ENCODE assay signal across 1 cellular context in the genomic region with DNA sequence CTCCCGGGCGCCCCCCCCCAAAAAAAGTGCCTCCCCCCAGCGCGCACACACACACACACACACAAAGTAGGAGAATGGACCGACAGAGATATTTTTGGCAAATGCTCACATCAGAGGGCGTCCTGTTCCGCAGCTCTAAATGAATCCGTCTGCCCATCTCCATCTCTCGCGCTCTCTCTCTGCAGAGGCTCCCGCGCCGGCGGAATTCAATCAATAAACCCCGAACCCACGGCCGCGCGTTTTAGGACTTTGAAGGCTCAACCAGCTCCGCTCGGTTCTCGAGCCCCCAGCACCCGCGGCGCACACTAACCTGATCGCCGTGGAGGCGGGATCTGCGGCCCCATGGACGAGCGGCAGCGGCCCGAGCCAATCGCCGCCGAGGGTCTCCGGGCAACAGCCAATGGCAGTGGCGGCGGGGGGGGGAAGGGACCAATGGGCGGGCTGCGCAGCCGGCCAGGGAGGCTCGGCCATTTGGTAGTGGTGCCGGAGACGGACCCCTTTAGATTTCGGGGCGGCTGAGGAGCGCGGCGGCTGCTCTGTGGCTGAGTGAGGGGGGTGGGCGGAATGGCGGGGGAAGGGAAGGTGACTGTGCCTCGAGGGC.
TF ChIP-seq lines count a peak whose summit lies in the region.

A gene (minus strand): TSS at position 307 of the 601 bp plus-strand sequence. CDS start 144 bp downstream, at position 163.

TF ChIP-seq in HepG2, 621 proteins besides CTCF, POLR2A, EP300 and RAD21 (continued from another document and continues in another):
- TF ChIP-seq, protein P1, sequence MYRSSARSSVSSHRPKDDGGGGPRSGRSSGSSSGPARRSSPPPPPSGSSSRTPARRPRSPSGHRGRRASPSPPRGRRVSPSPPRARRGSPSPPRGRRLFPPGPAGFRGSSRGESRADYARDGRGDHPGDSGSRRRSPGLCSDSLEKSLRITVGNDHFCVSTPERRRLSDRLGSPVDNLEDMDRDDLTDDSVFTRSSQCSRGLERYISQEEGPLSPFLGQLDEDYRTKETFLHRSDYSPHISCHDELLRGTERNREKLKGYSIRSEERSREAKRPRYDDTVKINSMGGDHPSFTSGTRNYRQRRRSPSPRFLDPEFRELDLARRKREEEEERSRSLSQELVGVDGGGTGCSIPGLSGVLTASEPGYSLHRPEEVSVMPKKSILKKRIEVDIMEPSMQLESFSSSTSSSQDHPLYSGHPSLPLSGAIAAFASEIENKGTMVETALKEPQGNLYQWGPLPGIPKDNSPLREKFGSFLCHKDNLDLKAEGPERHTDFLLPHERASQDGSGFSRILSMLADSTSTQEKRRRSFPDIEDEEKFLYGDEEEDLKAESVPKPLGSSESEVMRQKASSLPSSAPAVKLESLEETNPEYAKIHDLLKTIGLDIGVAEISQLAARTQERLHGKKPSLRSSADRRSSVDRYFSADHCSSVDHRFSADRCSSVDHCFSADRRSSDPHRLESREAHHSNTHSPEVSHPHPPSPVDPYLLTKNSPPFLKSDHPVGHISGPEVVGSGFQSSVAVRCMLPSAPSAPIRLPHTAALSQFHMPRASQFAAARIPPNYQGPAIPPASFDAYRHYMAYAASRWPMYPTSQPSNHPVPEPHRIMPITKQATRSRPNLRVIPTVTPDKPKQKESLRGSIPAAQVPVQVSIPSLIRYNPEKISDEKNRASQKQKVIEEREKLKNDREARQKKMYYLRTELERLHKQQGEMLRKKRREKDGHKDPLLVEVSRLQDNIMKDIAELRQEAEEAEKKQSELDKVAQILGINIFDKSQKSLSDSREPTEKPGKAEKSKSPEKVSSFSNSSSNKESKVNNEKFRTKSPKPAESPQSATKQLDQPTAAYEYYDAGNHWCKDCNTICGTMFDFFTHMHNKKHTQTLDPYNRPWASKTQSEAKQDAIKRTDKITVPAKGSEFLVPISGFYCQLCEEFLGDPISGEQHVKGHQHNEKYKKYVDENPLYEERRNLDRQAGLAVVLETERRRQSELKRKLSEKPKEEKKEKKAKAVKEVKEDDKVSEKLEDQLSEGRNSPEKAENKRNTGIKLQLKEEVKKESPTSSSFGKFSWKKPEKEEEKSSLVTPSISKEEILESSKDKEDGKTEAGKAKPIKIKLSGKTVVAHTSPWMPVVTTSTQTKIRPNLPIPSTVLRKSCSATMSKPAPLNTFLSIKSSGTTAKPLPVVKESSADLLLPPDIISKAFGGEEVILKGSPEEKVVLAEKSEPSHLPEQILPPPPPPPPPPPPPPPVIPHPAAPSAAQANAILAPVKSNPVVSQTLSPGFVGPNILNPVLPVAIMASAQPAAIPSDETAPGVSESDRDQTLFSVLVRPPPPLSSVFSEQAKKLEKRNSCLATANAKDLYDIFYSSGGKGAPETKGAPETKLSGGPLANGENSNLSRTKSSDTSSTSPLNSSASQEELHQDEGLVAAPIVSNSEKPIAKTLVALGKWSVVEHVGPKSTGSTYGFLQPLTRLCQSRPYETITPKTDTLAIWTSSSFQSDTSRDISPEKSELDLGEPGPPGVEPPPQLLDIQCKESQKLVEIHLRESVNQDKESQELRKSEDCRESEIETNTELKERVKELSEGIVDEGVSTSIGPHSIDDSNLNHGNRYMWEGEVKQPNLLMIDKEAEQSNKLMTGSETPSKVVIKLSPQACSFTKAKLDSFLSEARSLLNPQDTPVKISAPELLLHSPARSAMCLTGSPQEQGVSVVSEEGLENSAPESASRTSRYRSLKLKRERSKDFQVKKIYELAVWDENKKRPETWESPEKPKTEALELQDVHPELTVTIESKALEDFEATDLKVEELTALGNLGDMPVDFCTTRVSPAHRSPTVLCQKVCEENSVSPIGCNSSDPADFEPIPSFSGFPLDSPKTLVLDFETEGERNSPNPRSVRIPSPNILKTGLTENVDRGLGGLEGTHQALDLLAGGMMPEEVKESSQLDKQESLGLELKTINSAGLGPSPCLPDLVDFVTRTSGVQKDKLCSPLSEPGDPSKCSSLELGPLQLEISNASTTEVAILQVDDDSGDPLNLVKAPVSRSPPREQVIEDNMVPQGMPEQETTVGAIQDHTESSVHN (CRISPR knock-in tag; IDR thresholded peaks at IDR 0.05), result no peak
- no peak for TF ChIP-seq JDP2 (CRISPR knock-in tag; IDR thresholded peaks at IDR 0.05; ENCODE audit: borderline replicate concordance)
- TF ChIP-seq, protein P2, sequence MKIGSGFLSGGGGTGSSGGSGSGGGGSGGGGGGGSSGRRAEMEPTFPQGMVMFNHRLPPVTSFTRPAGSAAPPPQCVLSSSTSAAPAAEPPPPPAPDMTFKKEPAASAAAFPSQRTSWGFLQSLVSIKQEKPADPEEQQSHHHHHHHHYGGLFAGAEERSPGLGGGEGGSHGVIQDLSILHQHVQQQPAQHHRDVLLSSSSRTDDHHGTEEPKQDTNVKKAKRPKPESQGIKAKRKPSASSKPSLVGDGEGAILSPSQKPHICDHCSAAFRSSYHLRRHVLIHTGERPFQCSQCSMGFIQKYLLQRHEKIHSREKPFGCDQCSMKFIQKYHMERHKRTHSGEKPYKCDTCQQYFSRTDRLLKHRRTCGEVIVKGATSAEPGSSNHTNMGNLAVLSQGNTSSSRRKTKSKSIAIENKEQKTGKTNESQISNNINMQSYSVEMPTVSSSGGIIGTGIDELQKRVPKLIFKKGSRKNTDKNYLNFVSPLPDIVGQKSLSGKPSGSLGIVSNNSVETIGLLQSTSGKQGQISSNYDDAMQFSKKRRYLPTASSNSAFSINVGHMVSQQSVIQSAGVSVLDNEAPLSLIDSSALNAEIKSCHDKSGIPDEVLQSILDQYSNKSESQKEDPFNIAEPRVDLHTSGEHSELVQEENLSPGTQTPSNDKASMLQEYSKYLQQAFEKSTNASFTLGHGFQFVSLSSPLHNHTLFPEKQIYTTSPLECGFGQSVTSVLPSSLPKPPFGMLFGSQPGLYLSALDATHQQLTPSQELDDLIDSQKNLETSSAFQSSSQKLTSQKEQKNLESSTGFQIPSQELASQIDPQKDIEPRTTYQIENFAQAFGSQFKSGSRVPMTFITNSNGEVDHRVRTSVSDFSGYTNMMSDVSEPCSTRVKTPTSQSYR (CRISPR knock-in tag; IDR thresholded peaks at IDR 0.05; ENCODE audit: borderline replicate concordance), result peak; percentile 53; the same call in 1 of the 2 replicates
- TF ChIP-seq, protein P3, sequence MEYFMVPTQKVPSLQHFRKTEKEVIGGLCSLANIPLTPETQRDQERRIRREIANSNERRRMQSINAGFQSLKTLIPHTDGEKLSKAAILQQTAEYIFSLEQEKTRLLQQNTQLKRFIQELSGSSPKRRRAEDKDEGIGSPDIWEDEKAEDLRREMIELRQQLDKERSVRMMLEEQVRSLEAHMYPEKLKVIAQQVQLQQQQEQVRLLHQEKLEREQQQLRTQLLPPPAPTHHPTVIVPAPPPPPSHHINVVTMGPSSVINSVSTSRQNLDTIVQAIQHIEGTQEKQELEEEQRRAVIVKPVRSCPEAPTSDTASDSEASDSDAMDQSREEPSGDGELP (IDR thresholded peaks at IDR 0.05; ENCODE audit: borderline replicate concordance, low read depth), result no peak
- no peak for TF ChIP-seq ZNF260 (CRISPR knock-in tag; IDR thresholded peaks at IDR 0.05; ENCODE audit: borderline replicate concordance, low read depth)
- no peak for TF ChIP-seq TBX3 (IDR thresholded peaks at IDR 0.05; ENCODE audit: borderline replicate concordance)
- TF ChIP-seq MIER2 (CRISPR knock-in tag; IDR thresholded peaks at IDR 0.05), result no peak
- TF ChIP-seq TBL1XR1 (IDR thresholded peaks at IDR 0.05; ENCODE audit: borderline replicate concordance, low read length, partially characterized antibody), result no peak
- TF ChIP-seq, protein P4, sequence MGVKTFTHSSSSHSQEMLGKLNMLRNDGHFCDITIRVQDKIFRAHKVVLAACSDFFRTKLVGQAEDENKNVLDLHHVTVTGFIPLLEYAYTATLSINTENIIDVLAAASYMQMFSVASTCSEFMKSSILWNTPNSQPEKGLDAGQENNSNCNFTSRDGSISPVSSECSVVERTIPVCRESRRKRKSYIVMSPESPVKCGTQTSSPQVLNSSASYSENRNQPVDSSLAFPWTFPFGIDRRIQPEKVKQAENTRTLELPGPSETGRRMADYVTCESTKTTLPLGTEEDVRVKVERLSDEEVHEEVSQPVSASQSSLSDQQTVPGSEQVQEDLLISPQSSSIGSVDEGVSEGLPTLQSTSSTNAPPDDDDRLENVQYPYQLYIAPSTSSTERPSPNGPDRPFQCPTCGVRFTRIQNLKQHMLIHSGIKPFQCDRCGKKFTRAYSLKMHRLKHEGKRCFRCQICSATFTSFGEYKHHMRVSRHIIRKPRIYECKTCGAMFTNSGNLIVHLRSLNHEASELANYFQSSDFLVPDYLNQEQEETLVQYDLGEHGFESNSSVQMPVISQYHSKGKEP (CRISPR knock-in tag; IDR thresholded peaks at IDR 0.05), result no peak
- no peak for TF ChIP-seq PHF20 (CRISPR knock-in tag; IDR thresholded peaks at IDR 0.05)
- no peak for TF ChIP-seq SIN3B (IDR thresholded peaks at IDR 0.05; ENCODE audit: low read length)
- TF ChIP-seq, protein P5, sequence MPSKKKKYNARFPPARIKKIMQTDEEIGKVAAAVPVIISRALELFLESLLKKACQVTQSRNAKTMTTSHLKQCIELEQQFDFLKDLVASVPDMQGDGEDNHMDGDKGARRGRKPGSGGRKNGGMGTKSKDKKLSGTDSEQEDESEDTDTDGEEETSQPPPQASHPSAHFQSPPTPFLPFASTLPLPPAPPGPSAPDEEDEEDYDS (CRISPR knock-in tag; IDR thresholded peaks at IDR 0.05), result peak; percentile 70
- TF ChIP-seq ZNF547 (CRISPR knock-in tag; IDR thresholded peaks at IDR 0.05), result no peak
- TF ChIP-seq ZNF33A (CRISPR knock-in tag; IDR thresholded peaks at IDR 0.05; ENCODE audit: borderline replicate concordance), result no peak
- TF ChIP-seq U2AF1 (optimal IDR thresholded peaks at IDR 0.05; ENCODE audit: low read depth, low read length), result no peak
- TF ChIP-seq KMT2B (CRISPR knock-in tag; IDR thresholded peaks at IDR 0.05), result 0 out of 2 replicates have a peak, but pooled peaks have one; percentile 43
- TF ChIP-seq, protein P6, sequence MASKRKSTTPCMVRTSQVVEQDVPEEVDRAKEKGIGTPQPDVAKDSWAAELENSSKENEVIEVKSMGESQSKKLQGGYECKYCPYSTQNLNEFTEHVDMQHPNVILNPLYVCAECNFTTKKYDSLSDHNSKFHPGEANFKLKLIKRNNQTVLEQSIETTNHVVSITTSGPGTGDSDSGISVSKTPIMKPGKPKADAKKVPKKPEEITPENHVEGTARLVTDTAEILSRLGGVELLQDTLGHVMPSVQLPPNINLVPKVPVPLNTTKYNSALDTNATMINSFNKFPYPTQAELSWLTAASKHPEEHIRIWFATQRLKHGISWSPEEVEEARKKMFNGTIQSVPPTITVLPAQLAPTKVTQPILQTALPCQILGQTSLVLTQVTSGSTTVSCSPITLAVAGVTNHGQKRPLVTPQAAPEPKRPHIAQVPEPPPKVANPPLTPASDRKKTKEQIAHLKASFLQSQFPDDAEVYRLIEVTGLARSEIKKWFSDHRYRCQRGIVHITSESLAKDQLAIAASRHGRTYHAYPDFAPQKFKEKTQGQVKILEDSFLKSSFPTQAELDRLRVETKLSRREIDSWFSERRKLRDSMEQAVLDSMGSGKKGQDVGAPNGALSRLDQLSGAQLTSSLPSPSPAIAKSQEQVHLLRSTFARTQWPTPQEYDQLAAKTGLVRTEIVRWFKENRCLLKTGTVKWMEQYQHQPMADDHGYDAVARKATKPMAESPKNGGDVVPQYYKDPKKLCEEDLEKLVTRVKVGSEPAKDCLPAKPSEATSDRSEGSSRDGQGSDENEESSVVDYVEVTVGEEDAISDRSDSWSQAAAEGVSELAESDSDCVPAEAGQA (IDR thresholded peaks at IDR 0.05; ENCODE audit: low read depth), result no peak
- TF ChIP-seq, protein P6 (CRISPR knock-in tag; IDR thresholded peaks at IDR 0.05; ENCODE audit: borderline replicate concordance), result no peak
- TF ChIP-seq TEAD3 (CRISPR knock-in tag; optimal IDR thresholded peaks at IDR 0.05; ENCODE audit: borderline replicate concordance), result no peak
- TF ChIP-seq SP4 (CRISPR knock-in tag; IDR thresholded peaks at IDR 0.05), result no peak; the same call in 1 of the 2 replicates
- TF ChIP-seq KLF12 (CRISPR knock-in tag; IDR thresholded peaks at IDR 0.05; ENCODE audit: borderline replicate concordance), result no peak
- no peak for TF ChIP-seq MAFF (IDR thresholded peaks at IDR 0.05; ENCODE audit: low read depth, low read length)
- TF ChIP-seq, protein P7, sequence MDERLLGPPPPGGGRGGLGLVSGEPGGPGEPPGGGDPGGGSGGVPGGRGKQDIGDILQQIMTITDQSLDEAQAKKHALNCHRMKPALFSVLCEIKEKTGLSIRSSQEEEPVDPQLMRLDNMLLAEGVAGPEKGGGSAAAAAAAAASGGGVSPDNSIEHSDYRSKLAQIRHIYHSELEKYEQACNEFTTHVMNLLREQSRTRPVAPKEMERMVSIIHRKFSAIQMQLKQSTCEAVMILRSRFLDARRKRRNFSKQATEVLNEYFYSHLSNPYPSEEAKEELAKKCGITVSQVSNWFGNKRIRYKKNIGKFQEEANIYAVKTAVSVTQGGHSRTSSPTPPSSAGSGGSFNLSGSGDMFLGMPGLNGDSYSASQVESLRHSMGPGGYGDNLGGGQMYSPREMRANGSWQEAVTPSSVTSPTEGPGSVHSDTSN (CRISPR knock-in tag; IDR thresholded peaks at IDR 0.05), result peak; percentile 94
- TF ChIP-seq SIX4 (CRISPR knock-in tag; IDR thresholded peaks at IDR 0.05), result no peak
- TF ChIP-seq ZSCAN9 (CRISPR knock-in tag; IDR thresholded peaks at IDR 0.05; ENCODE audit: borderline replicate concordance), result no peak
- TF ChIP-seq PCBP2 (optimal IDR thresholded peaks at IDR 0.05; ENCODE audit: low read depth, low read length, poor library complexity, severe bottlenecking), result no peak
- no peak for TF ChIP-seq RNF2 (conservative IDR thresholded peaks at IDR 0.05; ENCODE audit: low read depth)
- no peak for TF ChIP-seq ASH2L (IDR thresholded peaks at IDR 0.05; ENCODE audit: insufficient read length, low read depth, low read length)
- TF ChIP-seq, protein P8, sequence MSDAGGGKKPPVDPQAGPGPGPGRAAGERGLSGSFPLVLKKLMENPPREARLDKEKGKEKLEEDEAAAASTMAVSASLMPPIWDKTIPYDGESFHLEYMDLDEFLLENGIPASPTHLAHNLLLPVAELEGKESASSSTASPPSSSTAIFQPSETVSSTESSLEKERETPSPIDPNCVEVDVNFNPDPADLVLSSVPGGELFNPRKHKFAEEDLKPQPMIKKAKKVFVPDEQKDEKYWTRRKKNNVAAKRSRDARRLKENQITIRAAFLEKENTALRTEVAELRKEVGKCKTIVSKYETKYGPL (CRISPR knock-in tag; IDR thresholded peaks at IDR 0.05), result no peak
- TF ChIP-seq NR2F6 (IDR thresholded peaks at IDR 0.05), result no peak
- TF ChIP-seq NR2F6 (CRISPR knock-in tag; IDR thresholded peaks at IDR 0.05), result no peak
